8 cellular contexts compared by ENCODE assay signal in genomic region chr11:48055292-48056132, GRCh38.
DNase-seq lines count a peak whose midpoint lies in the region; ATAC-seq lines count a peak whose summit lies in the region.

No MANE protein-coding gene starts in this region.

- POLR2A ChIA-PET in CD4-positive, alpha-beta memory T cell (lab: Charles Lee; ENCODE audit: partially characterized antibody), result interaction anchor here (0.8 to 8.9 kb wide), 32 partner anchors 9 to 205 kb away, joined by 3 to 184 read pairs (median 5); partner anchors contain the start of gene PTPRJ

- H3K4me3 Mint-ChIP-seq in CD4-positive, alpha-beta memory T cell, result peak overlapping the region; percentile 71 to 88 (median 83)
- no peak overlapping the region for H3K4me3 Mint-ChIP-seq in dendritic cell treated with granulocyte-macrophage colony-stimulating factor and Interleukin-4, amounts not matched to agents 40 ng/mL and 50 ng/mL, for 4 days

- H3K9me3 ChIP-seq in CD4-positive, alpha-beta memory T cell (ENCODE audit: control insufficient read depth in 1 of 2, low read length in 2 of 2), result no peaks in the 10 kb centered on the region
- H3K9me3 ChIP-seq in skeletal muscle satellite cell (replicated peaks; ENCODE audit: low read length), result no peaks in the 10 kb centered on the region

- peaks cover 60 to 93% (median 75%) of the 10 kb centered on the region in 4 donors for H3K4me1 Mint-ChIP-seq in CD4-positive, alpha-beta memory T cell
- H3K4me1 Mint-ChIP-seq in dendritic cell treated with granulocyte-macrophage colony-stimulating factor and Interleukin-4, amounts not matched to agents 40 ng/mL and 50 ng/mL, for 4 days (ENCODE audit: low read depth), result peaks cover 71% of the 10 kb centered on the region

- H3K9ac ChIP-seq in skeletal muscle satellite cell (ENCODE audit: low read depth, low read length), result no peak overlapping the region

- CTCF ChIA-PET in CD4-positive, alpha-beta memory T cell (lab: Charles Lee; ENCODE audit: partially characterized antibody), result interaction anchor here (0.8 to 5.8 kb wide), 23 partner anchors 9 to 203 kb away, joined by 3 to 83 read pairs (median 4); no protein-coding TSS in a partner anchor

- peak overlapping the region; percentile 79 to 96 (median 91) for H3K27ac Mint-ChIP-seq in CD4-positive, alpha-beta memory T cell
- peak overlapping the region; percentile 57 for H3K27ac Mint-ChIP-seq in dendritic cell treated with granulocyte-macrophage colony-stimulating factor and Interleukin-4, amounts not matched to agents 40 ng/mL and 50 ng/mL, for 4 days

- H3K4me3 ChIP-seq in CD4-positive, alpha-beta memory T cell (ENCODE audit: low read length in 2 of 2), result peak overlapping the region; percentile 33 to 40
- H3K4me3 ChIP-seq in skeletal muscle satellite cell (ENCODE audit: low read length), result no peak overlapping the region

- no peaks in the 10 kb centered on the region for H3K36me3 ChIP-seq in CD4-positive, alpha-beta memory T cell (ENCODE audit: insufficient read depth, low read length)
- no peaks in the 10 kb centered on the region for H3K36me3 ChIP-seq in skeletal muscle satellite cell (ENCODE audit: insufficient read depth, low read length)

- intact Hi-C loops in CD4-positive, alpha-beta memory T cell (cut with micrococcal nuclease), result loop anchor here (1.0 to 2.0 kb wide), 6 partner anchors 38 to 121 kb away; partner anchors contain the start of gene PTPRJ
- intact Hi-C loops in dendritic cell treated with granulocyte-macrophage colony-stimulating factor and Interleukin-4, amounts not matched to agents 40 ng/mL and 50 ng/mL, for 4 days (cut with micrococcal nuclease), result no loop called here

- H3K36me3 Mint-ChIP-seq in CD4-positive, alpha-beta memory T cell, result no peaks in the 10 kb centered on the region
- peaks cover 67% of the 10 kb centered on the region for H3K36me3 Mint-ChIP-seq in dendritic cell treated with granulocyte-macrophage colony-stimulating factor and Interleukin-4, amounts not matched to agents 40 ng/mL and 50 ng/mL, for 4 days (ENCODE audit: low read depth)

- ATAC-seq in HG03378 (IDR thresholded peaks at IDR 0.05; ENCODE audit: unreplicated experiment) (peak; percentile 53), HG02970 (IDR thresholded peaks at IDR 0.05; ENCODE audit: low FRiP score, unreplicated experiment) (no peak)

- peak overlapping the region; percentile 4 for H3K4me2 ChIP-seq in skeletal muscle satellite cell (ENCODE audit: low read length)

- peak; percentile 77 to 84 (median 81) for DNase-seq in CD4-positive, alpha-beta memory T cell
- DNase-seq in activated CD4-positive, CD25-positive, alpha-beta regulatory T cell treated with anti-CD3 and anti-CD28 coated beads, Interleukin-2, amount 50 U/mL, for 16 hours (ENCODE audit: low read depth, low spot score), result peak; percentile 31
- DNase-seq in NCI-H82 treated with DMSO at 0.1 percent for 48 hours (lab: John Stamatoyannopoulos, UW; ENCODE audit: unreplicated experiment), result no peak
- no peak for DNase-seq in G401 (ENCODE audit: low spot score)

- in situ Hi-C loops in G401 (cut with HindIII; ENCODE audit: low sequenced_read_pairs), result no loop called here

- peak overlapping the region; percentile 31 for H3K27ac ChIP-seq in CD4-positive, alpha-beta memory T cell (ENCODE audit: low read depth, low read length)

- H3K4me1 ChIP-seq in CD4-positive, alpha-beta memory T cell (ENCODE audit: insufficient read depth, low read length), result peaks cover 89% of the 10 kb centered on the region
- peaks cover 18% of the 10 kb centered on the region for H3K4me1 ChIP-seq in skeletal muscle satellite cell (ENCODE audit: control insufficient read depth, insufficient read depth, low read length)

- H3K9me3 Mint-ChIP-seq in CD4-positive, alpha-beta memory T cell, result peaks cover 0 to 3% (median 0%) of the 10 kb centered on the region in 8 donors
- H3K9me3 Mint-ChIP-seq in dendritic cell treated with granulocyte-macrophage colony-stimulating factor and Interleukin-4, amounts not matched to agents 40 ng/mL and 50 ng/mL, for 4 days, result no peaks in the 10 kb centered on the region

- no peaks in the 10 kb centered on the region for H3K27me3 ChIP-seq in CD4-positive, alpha-beta memory T cell (ENCODE audit: insufficient read depth, low read length)
- no peaks in the 10 kb centered on the region for H3K27me3 ChIP-seq in skeletal muscle satellite cell (ENCODE audit: control insufficient read depth, insufficient read depth, low read length)

- no peaks in the 10 kb centered on the region for H3K27me3 Mint-ChIP-seq in CD4-positive, alpha-beta memory T cell
- H3K27me3 Mint-ChIP-seq in dendritic cell treated with granulocyte-macrophage colony-stimulating factor and Interleukin-4, amounts not matched to agents 40 ng/mL and 50 ng/mL, for 4 days, result no peaks in the 10 kb centered on the region

Comparison
In these comparisons a context has a peak if more than half of its experiments do, and no peak if none do; other contexts are left out.
1. DNase-seq: peak in CD4-positive, alpha-beta memory T cell (5 of 5) and activated CD4-positive, CD25-positive, alpha-beta regulatory T cell treated with anti-CD3 and anti-CD28 coated beads, Interleukin-2, amount 50 U/mL, for 16 hours (single experiment); none in NCI-H82 treated with DMSO at 0.1 percent for 48 hours (single experiment) and G401 (single experiment).